19 cellular contexts compared by ENCODE assay signal in genomic region chr19:28521614-28522544, GRCh38.
"Had no signal": no experiment of that assay in that cellular context is flagged by ENCODE, and none has a peak within 500 bp of the region (broad histone marks: within the 10 kb centered on the region; RNA-seq: fewer than 3 reads in every experiment).

No MANE protein-coding gene starts in this region.

- H3K4me1 ChIP-seq: gastroesophageal sphincter, heart left ventricle, pancreas, thyroid gland had no signal

- H3K27me3 Mint-ChIP-seq: memory B cell; stimulated activated naive CD8-positive, alpha-beta T cell treated with anti-CD3 and anti-CD28 coated beads, Interleukin-15, amount 100 ng/mL, for 72 hours had no signal

- H3K36me3 Mint-ChIP-seq: memory B cell, natural killer cell had no signal

- H3K36me3 ChIP-seq: gastroesophageal sphincter, heart left ventricle, pancreas, right lobe of liver, thyroid gland had no signal

- DNase-seq: dorsolateral prefrontal cortex; effector CD4-positive, alpha-beta T cell; foreskin fibroblast; heart left ventricle; kidney; natural killer cell; occipital lobe; pancreas; right lobe of liver; small intestine; stimulated activated CD4-positive, alpha-beta T cell treated with anti-CD3 and anti-CD28 coated beads, Interleukin-15, amount 100 ng/mL, for 24 hours; stimulated activated CD4-positive, alpha-beta T cell treated with anti-CD3 and anti-CD28 coated beads, Interleukin-2, amount 100 ng/mL, for 48 hours; stimulated activated naive CD4-positive, alpha-beta T cell; stimulated activated naive CD8-positive, alpha-beta T cell treated with anti-CD3 and anti-CD28 coated beads, Interleukin-15, amount 100 ng/mL, for 72 hours; thyroid gland had no signal

- H3K4me1 Mint-ChIP-seq: memory B cell; stimulated activated naive CD8-positive, alpha-beta T cell treated with anti-CD3 and anti-CD28 coated beads, Interleukin-15, amount 100 ng/mL, for 72 hours had no signal

- H3K4me3 ChIP-seq: dorsolateral prefrontal cortex, gastroesophageal sphincter, heart left ventricle, hepatocyte, lung, pancreas, right lobe of liver, thyroid gland had no signal

- H3K4me3 Mint-ChIP-seq: memory B cell; natural killer cell; stimulated activated naive CD8-positive, alpha-beta T cell treated with anti-CD3 and anti-CD28 coated beads, Interleukin-15, amount 100 ng/mL, for 72 hours had no signal

- H2AFZ ChIP-seq: hepatocyte had no signal

- H3K27ac ChIP-seq: dorsolateral prefrontal cortex, gastroesophageal sphincter, heart left ventricle, hepatocyte, pancreas, right lobe of liver, thyroid gland had no signal

- H3K9me3 Mint-ChIP-seq: natural killer cell; stimulated activated naive CD8-positive, alpha-beta T cell treated with anti-CD3 and anti-CD28 coated beads, Interleukin-15, amount 100 ng/mL, for 72 hours had no signal

- H3K4me2 ChIP-seq: hepatocyte had no signal

- H3K27me3 ChIP-seq: gastroesophageal sphincter, heart left ventricle, hepatocyte, pancreas, right lobe of liver, thyroid gland had no signal

- H3K27ac Mint-ChIP-seq: memory B cell; natural killer cell; stimulated activated naive CD8-positive, alpha-beta T cell treated with anti-CD3 and anti-CD28 coated beads, Interleukin-15, amount 100 ng/mL, for 72 hours had no signal

- ATAC-seq: gastroesophageal sphincter; heart left ventricle; natural killer cell; pancreas; stimulated activated naive CD8-positive, alpha-beta T cell treated with anti-CD3 and anti-CD28 coated beads, Interleukin-15, amount 100 ng/mL, for 72 hours had no signal

- H3K79me2 ChIP-seq: hepatocyte had no signal
